ENCODE assay signal across 14 cellular contexts in genomic region chr9:111805841-111806241, GRCh38. TPM values are rescaled to one million over a fixed set of nuclear protein-coding genes. Genes with fewer than 3 reads are reported as not detected.
A peak's percentile ranks its signal among the peaks of the same experiment; 100 is the strongest.
DNase-seq lines count a peak whose midpoint lies in the region; ATAC-seq and TF ChIP-seq lines count a peak whose summit lies in the region.
"Had no signal": no experiment of that assay in that cellular context is flagged by ENCODE, and none has a peak within 500 bp of the region (broad histone marks: within the 10 kb centered on the region; RNA-seq: fewer than 3 reads in every experiment).

No MANE protein-coding gene starts in this region.

- in situ Hi-C loops in ACHN (cut with HindIII; ENCODE audit: low pct_ligation_motif_present, low pct_unique_long_range_greater_than_20kb, low sequenced_read_pairs): no loop called here
- in situ Hi-C loops in astrocyte of the spinal cord (cut with HindIII; ENCODE audit: low sequenced_read_pairs): no loop called here

- no peaks in the 10 kb centered on the region for H3K4me1 ChIP-seq in lung (ENCODE audit: control insufficient read depth in 2 of 2, insufficient read depth in 2 of 2, low read length in 2 of 2)
- H3K4me1 ChIP-seq: neural progenitor cell had no signal

- no peaks in the 10 kb centered on the region for H3K36me3 ChIP-seq in lung (ENCODE audit: control insufficient read depth in 2 of 2, insufficient read depth in 2 of 2, low read length in 2 of 2)
- H3K36me3 ChIP-seq: neural progenitor cell had no signal

- no peak overlapping the region for H3K27ac ChIP-seq in lung (ENCODE audit: low read depth in 1 of 2, low read length in 1 of 2)
- H3K27ac ChIP-seq: HL-60, neural progenitor cell had no signal

- H3K9me3 ChIP-seq in lung (ENCODE audit: control insufficient read depth in 2 of 2, insufficient read depth in 1 of 2, low read length in 1 of 2): no peaks in the 10 kb centered on the region

- WGBS in lung, 2 donors: 47 to 71% methylated on average over 4 of the region's 4 CpGs

- TF ChIP-seq CTCF in HFF-Myc (IDR thresholded peaks at IDR 0.05; ENCODE audit: low read depth, low read length, missing control alignments): no peak
- no peak for TF ChIP-seq CTCF in astrocyte of the spinal cord (IDR thresholded peaks at IDR 0.05; ENCODE audit: low read depth, low read length)
- no peak for TF ChIP-seq CTCF in lung (IDR thresholded peaks at IDR 0.05; ENCODE audit: control extremely low read depth, extremely low read depth)

- DNase-seq in ACHN (peak; percentile 9), HFF-Myc (ENCODE audit: extremely low read depth, low read depth) (peak; percentile 14), astrocyte of the spinal cord (ENCODE audit: low read depth, low spot score) (peak; percentile 57), lung (ENCODE audit: low spot score) (no peak), nucleus accumbens (lab: John Stamatoyannopoulos, UW) (no peak), DMS79 treated with DMSO at 0.1 percent for 48 hours (lab: John Stamatoyannopoulos, UW) (no peak), pons (ENCODE audit: low spot score) (no peak), NCI-H1417 (lab: John Stamatoyannopoulos, UW) (no peak)
- DNase-seq: caudate nucleus; CD4-positive, alpha-beta memory T cell; NCI-H2029 had no signal

- no peaks in the 10 kb centered on the region for H3K27me3 ChIP-seq in lung (ENCODE audit: control insufficient read depth, insufficient read depth)
- H3K27me3 ChIP-seq: neural progenitor cell had no signal

- H3K4me3 ChIP-seq in HFF-Myc (replicated peaks; ENCODE audit: low read depth, low read length) (no peak overlapping the region), astrocyte of the spinal cord (ENCODE audit: low read depth, low read length) (no peak overlapping the region), lung (no peak overlapping the region)
- H3K4me3 ChIP-seq: neural progenitor cell had no signal

- ATAC-seq in lung (ENCODE audit: insufficient read depth, low FRiP score): peak; percentile 86

RNA-seq across cellular contexts. Expression of gene SHOC1, which starts 11.1 kb away (rescaled TPM):
- total RNA-seq in lung: under 1 TPM; 0.40 to 0.48 TPM
- polyA plus RNA-seq in lung: under 1 TPM; 0.18 to 0.44 TPM
- total RNA-seq: CD4-positive, alpha-beta memory T cell; H1 had no signal
- polyA plus RNA-seq: H1 had no signal

Comparison
In these comparisons a context has a peak if more than half of its experiments do, and no peak if none do; other contexts are left out.
1. DNase-seq: peak in ACHN (single experiment), HFF-Myc (single experiment) and astrocyte of the spinal cord (single experiment); none in lung (single experiment), nucleus accumbens (0 of 56), DMS79 treated with DMSO at 0.1 percent for 48 hours (single experiment), pons (single experiment) and NCI-H1417 (0 of 3).